Comparison of ENCODE assay signal across 27 cellular contexts in the genomic region with DNA sequence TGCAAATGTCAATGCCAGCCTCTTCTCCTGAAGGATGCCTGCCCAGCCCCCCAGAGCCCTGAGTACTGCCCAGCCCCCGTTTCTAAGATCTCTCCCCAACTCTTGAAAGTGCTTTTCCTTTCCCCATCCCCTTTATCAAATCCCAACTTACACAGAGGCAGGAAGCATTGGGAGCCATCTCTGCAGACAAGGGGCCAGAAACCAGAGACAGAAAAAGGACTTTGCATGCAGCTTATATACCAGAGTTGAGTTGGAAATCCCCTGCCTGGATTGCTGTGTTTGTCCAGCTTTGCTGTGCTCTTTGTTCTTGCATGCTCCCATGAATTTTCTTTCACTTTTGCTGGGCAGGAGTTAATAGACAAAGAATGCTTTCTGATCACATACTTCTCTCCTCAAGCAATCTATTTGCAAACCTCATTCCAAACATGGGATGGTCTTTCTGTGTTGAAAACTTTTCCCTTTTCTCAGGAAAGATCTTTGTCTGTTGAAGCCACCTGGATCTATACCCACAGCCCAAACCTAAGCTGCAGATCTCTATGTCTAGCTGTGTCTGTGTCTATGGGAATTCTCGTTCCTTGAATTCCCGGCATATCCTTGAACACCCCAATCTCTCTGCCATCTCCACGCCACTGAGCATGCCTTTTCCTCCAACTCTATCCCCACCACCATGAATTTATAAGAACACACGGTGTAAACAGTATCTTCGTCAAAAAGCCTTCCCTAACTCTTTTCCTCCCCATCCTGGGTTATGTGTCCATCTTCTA. TPM values are rescaled to one million over a fixed set of nuclear protein-coding genes. Genes with fewer than 3 reads are reported as not detected.
A peak's percentile ranks its signal among the peaks of the same experiment; 100 is the strongest.
DNase-seq lines count a peak whose midpoint lies in the region; ATAC-seq, FAIRE-seq and TF ChIP-seq lines count a peak whose summit lies in the region.
"Had no signal": no experiment of that assay in that cellular context is flagged by ENCODE, and none has a peak within 500 bp of the region (broad histone marks: within the 10 kb centered on the region; RNA-seq: fewer than 3 reads in every experiment).

TSS of gene UBD (minus strand) at position 209 of the 764 bp plus-strand sequence. CDS start at position 178, 31 bp downstream.

- H3K9ac ChIP-seq in H9 (ENCODE audit: extremely low read depth, insufficient read length, low read length) (no peak within 1 kb of the TSS), mesendoderm (ENCODE audit: low read length) (no peak within 1 kb of the TSS)

- peaks cover 3 to 13% (median 4%) of the 10 kb centered on the region in 3 experiments; a peak in 4 of 7 replicates for H3K36me3 Mint-ChIP-seq in H9 (ENCODE audit: insufficient read depth in 1 of 3, low read depth in 3 of 3)

- no peak for TF ChIP-seq CTCF in H9 (conservative IDR thresholded peaks at IDR 0.05)
- TF ChIP-seq CTCF in choroid plexus epithelial cell (conservative IDR thresholded peaks at IDR 0.05; ENCODE audit: low read depth, low read length) = no peak
- no peak for TF ChIP-seq CTCF in pancreas (IDR thresholded peaks at IDR 0.05)

- H3K27me3 ChIP-seq in H9 (ENCODE audit: insufficient read depth, low read length) = peaks cover 15% of the 10 kb centered on the region
- H3K27me3 ChIP-seq in pancreas = peaks cover 0 to 9% (median 0%) of the 10 kb centered on the region in 4 donors
- peaks cover 4% of the 10 kb centered on the region for H3K27me3 ChIP-seq in mesendoderm (ENCODE audit: insufficient read depth, low read length, poor library complexity)
- H3K27me3 ChIP-seq: Peyer's patch had no signal

- H3K14ac ChIP-seq in H9 (ENCODE audit: insufficient read depth, low read length) = peak within 1 kb of the TSS; percentile 8; the same call in 1 of the 2 replicates

- H3K9me3 Mint-ChIP-seq in H9 = peaks cover 2 to 9% of the 10 kb centered on the region in 2 experiments; a peak in 3 of 5 replicates
- H3K9me3 Mint-ChIP-seq: nephron had no signal

- H3K4me1 ChIP-seq in H9 (ENCODE audit: insufficient read depth, low read length) (peaks cover 7% of the 10 kb centered on the region; the same call in 1 of the 2 replicates), pancreas (peaks cover 0 to 12% (median 0%) of the 10 kb centered on the region in 3 donors), mesendoderm (ENCODE audit: control insufficient read depth, low read depth, low read length) (no peaks in the 10 kb centered on the region)
- H3K4me1 ChIP-seq: HAP-1, Peyer's patch had no signal

- H3K9me3 ChIP-seq in H9 (ENCODE audit: control insufficient read depth, low read depth, low read length) (no peaks in the 10 kb centered on the region), pancreas (no peaks in the 10 kb centered on the region)
- H3K9me3 ChIP-seq: HAP-1, Peyer's patch had no signal

- no peak within 1 kb of the TSS for H2BK20ac ChIP-seq in H9 (ENCODE audit: low read depth, low read length, poor library complexity, severe bottlenecking)

- H3K79me1 ChIP-seq in H9 (ENCODE audit: insufficient read depth, low read depth, low read length, poor library complexity, severe bottlenecking) = no peaks in the 10 kb centered on the region
- H3K79me1 ChIP-seq in mesendoderm (ENCODE audit: low read length) = no peaks in the 10 kb centered on the region

- H3K4me2 ChIP-seq in H9 (ENCODE audit: insufficient read depth, insufficient read length, low read length) = no peak within 1 kb of the TSS
- no peak within 1 kb of the TSS for H3K4me2 ChIP-seq in mesendoderm (ENCODE audit: low read length)

- H4K5ac ChIP-seq in H9 (ENCODE audit: insufficient read length, low read depth, low read length) (no peak within 1 kb of the TSS), mesendoderm (ENCODE audit: low read length) (no peak within 1 kb of the TSS)

- H3K79me2 ChIP-seq in H9 (ENCODE audit: insufficient read depth, low read length) (no peaks in the 10 kb centered on the region), mesendoderm (ENCODE audit: control insufficient read depth, insufficient read depth, low read length) (no peaks in the 10 kb centered on the region)

- peak in 3 of 4 donors; percentile 25 to 66 (median 63) for ATAC-seq in pancreas
- ATAC-seq: activated CD4-positive, CD25-positive, alpha-beta regulatory T cell treated with anti-CD3 and anti-CD28 coated beads, Interleukin-2, amount 50 U/mL, for 24 hours; activated naive CD4-positive, alpha-beta T cell treated with anti-CD3 and anti-CD28 coated beads, Interleukin-2, amount 50 U/mL, for 72 hours; SK-N-SH treated with all-trans-retinoic acid at 6 μM for 48 hours had no signal

- no peak within 1 kb of the TSS for H3T11ph ChIP-seq in H9 (ENCODE audit: low read length)

- H4K20me1 ChIP-seq in H9 (ENCODE audit: control insufficient read depth, insufficient read depth, insufficient read length) = no peaks in the 10 kb centered on the region

- no peak within 1 kb of the TSS for H2BK12ac ChIP-seq in H9 (ENCODE audit: insufficient read length, low read depth, low read length)

- H3K27me3 Mint-ChIP-seq in H9 (ENCODE audit: low read depth) = peaks cover 55% of the 10 kb centered on the region

- H3K18ac ChIP-seq in H9 (ENCODE audit: insufficient read length, low read depth, low read length) = no peak within 1 kb of the TSS
- no peak within 1 kb of the TSS for H3K18ac ChIP-seq in mesendoderm (ENCODE audit: low read length)

- H4K8ac ChIP-seq in H9 (replicated peaks; ENCODE audit: insufficient read length, low read depth, low read length) (no peak within 1 kb of the TSS), mesendoderm (ENCODE audit: low read depth, low read length) (no peak within 1 kb of the TSS)

- H2BK15ac ChIP-seq in H9 (ENCODE audit: low read depth, low read length) (no peak within 1 kb of the TSS), mesendoderm (replicated peaks; ENCODE audit: low read depth) (no peak within 1 kb of the TSS)

- H3K4me1 Mint-ChIP-seq in H9 = peaks cover 30 to 34% of the 10 kb centered on the region in 2 experiments
- H3K4me1 Mint-ChIP-seq: nephron had no signal

- H2BK120ac ChIP-seq in H9 (ENCODE audit: low read depth, low read length, poor library complexity, severe bottlenecking) = no peak within 1 kb of the TSS
- H2BK120ac ChIP-seq in mesendoderm (ENCODE audit: low read depth, low read length) = no peak within 1 kb of the TSS

- no peak within 1 kb of the TSS for H4K91ac ChIP-seq in H9 (ENCODE audit: insufficient read length, low read depth, low read length)

- no CpG with 5 or more reads among the region's 6 CpGs for WGBS in H9 (ENCODE audit: extremely low coverage, insufficient read length, low lambda C conversion rate)
- 64 to 65% methylated on average over 6 of the region's 6 CpGs for WGBS in pancreas, 2 donors
- WGBS in mesendoderm (ENCODE audit: extremely low coverage, insufficient coverage, low lambda C conversion rate) = no CpG with 5 or more reads among the region's 6 CpGs

- H3K4me3 Mint-ChIP-seq in H9 = no peak within 1 kb of the TSS; a peak in 1 of 5 replicates
- H3K4me3 Mint-ChIP-seq: nephron had no signal

- no peak within 1 kb of the TSS for H3K4me3 ChIP-seq in choroid plexus epithelial cell (ENCODE audit: low read depth, low read length)
- peak within 1 kb of the TSS in 1 of 4 donors; percentile 19 for H3K4me3 ChIP-seq in pancreas
- no peak within 1 kb of the TSS for H3K4me3 ChIP-seq in mesendoderm (ENCODE audit: low read length)
- H3K4me3 ChIP-seq: HAP-1, Peyer's patch had no signal

- H3K4ac ChIP-seq in H9 (ENCODE audit: low read depth, low read length) (no peak within 1 kb of the TSS), mesendoderm (ENCODE audit: low read depth, low read length) (no peak within 1 kb of the TSS)

- H2AK5ac ChIP-seq in H9 (ENCODE audit: insufficient read length, low read length) = no peak within 1 kb of the TSS
- no peak within 1 kb of the TSS for H2AK5ac ChIP-seq in mesendoderm (ENCODE audit: low read length)

- no peaks in the 10 kb centered on the region for H3K23me2 ChIP-seq in H9 (ENCODE audit: insufficient read length, low read depth, low read length, poor library complexity, severe bottlenecking)

- peak within 1 kb of the TSS; percentile 80 for H2AFZ ChIP-seq in H9 (ENCODE audit: low read length)

- intact Hi-C loops in pancreas (cut with DNase I) = no loop called here

- H3K27ac ChIP-seq in H9 (ENCODE audit: insufficient read length, low read depth, low read length) (no peak within 1 kb of the TSS), pancreas (peak within 1 kb of the TSS in 2 of 4 donors; percentile 41 to 60), mesendoderm (ENCODE audit: low read depth, low read length) (no peak within 1 kb of the TSS)
- H3K27ac ChIP-seq: 22Rv1, HL-60, Peyer's patch had no signal

- no peak within 1 kb of the TSS for H3K23ac ChIP-seq in H9 (ENCODE audit: insufficient read length, low read depth, low read length)
- no peak within 1 kb of the TSS for H3K23ac ChIP-seq in mesendoderm (ENCODE audit: low read length)

- H2BK5ac ChIP-seq in H9 (ENCODE audit: insufficient read length, low read length) (no peak within 1 kb of the TSS), mesendoderm (ENCODE audit: low read length) (no peak within 1 kb of the TSS)

- FAIRE-seq in pancreas (lab: Jason Lieb, UNC) = no peak

- peak; percentile 2 for DNase-seq in NCI-H146 (lab: John Stamatoyannopoulos, UW)
- no peak for DNase-seq in NCI-H146 treated with DMSO at 0.1 percent for 48 hours (lab: John Stamatoyannopoulos, UW; ENCODE audit: unreplicated experiment)
- no peak for DNase-seq in H9
- DNase-seq in choroid plexus epithelial cell (ENCODE audit: low read depth) = peak; percentile 2
- DNase-seq in pancreas = peak in 1 of 6 donors; percentile 27
- no peak for DNase-seq in mesendoderm
- DNase-seq in Ammon's horn (ENCODE audit: low spot score) = no peak
- DNase-seq in DMS153 (lab: John Stamatoyannopoulos, UW) = no peak
- DNase-seq: activated CD8-positive, alpha-beta memory T cell treated with anti-CD3 and anti-CD28 coated beads for 24 hours; AML-193; COR-L47; cortex of kidney; hippocampal formation; islet precursor cell; mesenchymal stem cell; NCI-H2029 treated with DMSO at 0.1 percent for 48 hours; Peyer's patch; stimulated activated CD4-positive, alpha-beta T cell treated with anti-CD3 and anti-CD28 coated beads, Interleukin-4, amount 100 ng/mL, for 1 hour; T1000 had no signal

- no peaks in the 10 kb centered on the region for H3K36me3 ChIP-seq in pancreas
- H3K36me3 ChIP-seq in mesendoderm (ENCODE audit: control insufficient read depth, insufficient read depth, low read length) = no peaks in the 10 kb centered on the region
- H3K36me3 ChIP-seq: HAP-1, Peyer's patch had no signal

- H3K56ac ChIP-seq in H9 (ENCODE audit: insufficient read length, low read depth, low read length) (no peak within 1 kb of the TSS), mesendoderm (ENCODE audit: low read length) (no peak within 1 kb of the TSS)

- H3K27ac Mint-ChIP-seq in H9 = no peak within 1 kb of the TSS
- H3K27ac Mint-ChIP-seq: activated naive CD4-positive, alpha-beta T cell treated with anti-CD3 and anti-CD28 coated beads, Interleukin-2, amount 50 U/mL, for 72 hours; nephron; progenitor cell of endocrine pancreas had no signal

RNA-seq across cellular contexts. Expression of gene UBD, which starts in this region (rescaled TPM):
- total RNA-seq in H9 (2021) = not detected in 2 replicates
- total RNA-seq in pancreas = 100 to 1,000 TPM in 2 of 6 donors, 1 to 10 TPM in 3, under 1 TPM in 1; 0.66 to 331 (median 6.3) TPM
- 10 to 100 TPM in 1 of 2 donors, 1 to 10 TPM in 1; 4.4 to 32.2 TPM for polyA plus RNA-seq in pancreas
- polyA plus RNA-seq in mesendoderm (2013, experiment 1 of 2) = 0.07 TPM
- polyA plus RNA-seq in mesendoderm (2013, experiment 2 of 2) = not detected

Comparison
In these comparisons a context has a peak if more than half of its experiments do, and no peak if none do; other contexts are left out.
1. DNase-seq: peak in NCI-H146 (single experiment) and choroid plexus epithelial cell (single experiment); none in NCI-H146 treated with DMSO at 0.1 percent for 48 hours (single experiment), H9 (single experiment), mesendoderm (single experiment), Ammon's horn (single experiment) and DMS153 (single experiment).